Comparison of ENCODE assay signal across 25 cellular contexts in genomic region chr10:103021150-103021896, GRCh38.
DNase-seq lines count a peak whose midpoint lies in the region; ATAC-seq, FAIRE-seq and TF ChIP-seq lines count a peak whose summit lies in the region.
"Had no signal": no experiment of that assay in that cellular context is flagged by ENCODE, and none has a peak within 500 bp of the region (broad histone marks: within the 10 kb centered on the region; RNA-seq: fewer than 3 reads in every experiment).

No MANE protein-coding gene starts in this region.

- no peak for TF ChIP-seq EP300 in esophagus muscularis mucosa (IDR thresholded peaks at IDR 0.05)

- no peaks in the 10 kb centered on the region for H3K79me2 ChIP-seq in mesendoderm (ENCODE audit: control insufficient read depth, insufficient read depth, low read length)

- H3K4me1 Mint-ChIP-seq in activated CD4-positive, alpha-beta T cell treated with anti-CD3 and anti-CD28 coated beads, Interleukin-2, amount 10 ng/mL, durations not matched to agents 24 days and 14 days = no peaks in the 10 kb centered on the region
- H3K4me1 Mint-ChIP-seq: activated CD8-positive, alpha-beta memory T cell treated with anti-CD3 and anti-CD28 coated beads, Interleukin-2, amount 10 ng/mL, durations not matched to agents 7 days and 5 days had no signal

- H4K8ac ChIP-seq in mesendoderm (ENCODE audit: low read depth, low read length) = no peak overlapping the region

- H3K4me1 ChIP-seq in esophagus muscularis mucosa (peaks cover 0 to 17% (median 12%) of the 10 kb centered on the region in 4 donors), mesendoderm (ENCODE audit: control insufficient read depth, low read depth, low read length) (no peaks in the 10 kb centered on the region)
- H3K4me1 ChIP-seq: pancreas had no signal

- no peaks in the 10 kb centered on the region for H3K36me3 Mint-ChIP-seq in activated CD4-positive, alpha-beta T cell treated with anti-CD3 and anti-CD28 coated beads, Interleukin-2, amount 10 ng/mL, durations not matched to agents 24 days and 14 days (ENCODE audit: low read depth)
- H3K36me3 Mint-ChIP-seq: activated CD8-positive, alpha-beta memory T cell treated with anti-CD3 and anti-CD28 coated beads, Interleukin-2, amount 10 ng/mL, durations not matched to agents 7 days and 5 days had no signal

- TF ChIP-seq CTCF in esophagus muscularis mucosa (IDR thresholded peaks at IDR 0.05) = no peak

- no peak overlapping the region for H2BK120ac ChIP-seq in mesendoderm (ENCODE audit: low read depth, low read length)

- H3K4me2 ChIP-seq in mesendoderm (ENCODE audit: low read length) = no peak overlapping the region

- H3K27ac ChIP-seq in esophagus muscularis mucosa (replicated peaks in 1 of 4) (peak overlapping the region in 3 of 4 donors; percentile 30 to 46 (median 37)), mesendoderm (ENCODE audit: low read depth, low read length) (no peak overlapping the region)
- H3K27ac ChIP-seq: pancreas, VCaP had no signal

- H3K4ac ChIP-seq in mesendoderm (ENCODE audit: low read depth, low read length) = no peak overlapping the region

- no peaks in the 10 kb centered on the region for H3K79me1 ChIP-seq in mesendoderm (ENCODE audit: low read length)

- no peak overlapping the region for H4K5ac ChIP-seq in mesendoderm (ENCODE audit: low read length)

- no peaks in the 10 kb centered on the region for H3K9me3 ChIP-seq in esophagus muscularis mucosa
- H3K9me3 ChIP-seq: pancreas had no signal

- no peak for FAIRE-seq in H54 (lab: Jason Lieb, UNC)
- FAIRE-seq: G401.6, pancreas had no signal

- H3K27ac Mint-ChIP-seq in activated CD4-positive, alpha-beta T cell treated with anti-CD3 and anti-CD28 coated beads, Interleukin-2, amount 10 ng/mL, durations not matched to agents 24 days and 14 days = no peak overlapping the region
- H3K27ac Mint-ChIP-seq: activated CD8-positive, alpha-beta memory T cell treated with anti-CD3 and anti-CD28 coated beads, Interleukin-2, amount 10 ng/mL, durations not matched to agents 7 days and 5 days; activated T-cell treated with anti-CD3 and anti-CD28 coated beads, Interleukin-2, amount 50 U/mL, for 72 hours; CD8-positive, alpha-beta T cell; naive thymus-derived CD8-positive, alpha-beta T cell had no signal

- H3K36me3 ChIP-seq in esophagus muscularis mucosa (no peaks in the 10 kb centered on the region), mesendoderm (ENCODE audit: control insufficient read depth, insufficient read depth, low read length) (no peaks in the 10 kb centered on the region)
- H3K36me3 ChIP-seq: pancreas had no signal

- no peak for ATAC-seq in HG03280 (IDR thresholded peaks at IDR 0.05; ENCODE audit: unreplicated experiment)
- ATAC-seq: activated CD8-positive, alpha-beta memory T cell treated with anti-CD3 and anti-CD28 coated beads, Interleukin-2, amount 10 ng/mL, durations not matched to agents 7 days and 5 days; activated T-cell treated with anti-CD3 and anti-CD28 coated beads, Interleukin-2, amount 50 U/mL, for 72 hours; CD8-positive, alpha-beta T cell; naive thymus-derived CD8-positive, alpha-beta T cell; SK-N-SH treated with all-trans-retinoic acid at 6 μM for 48 hours; stimulated activated naive CD8-positive, alpha-beta T cell treated with anti-CD3 and anti-CD28 coated beads, Interleukin-15, Interleukin-2, amounts not matched to agents 100 U/mL and 50 U/mL, for 24 hours had no signal

- H3K23ac ChIP-seq in mesendoderm (ENCODE audit: low read length) = no peak overlapping the region

- no peak overlapping the region for H2BK5ac ChIP-seq in mesendoderm (ENCODE audit: low read length)

- H3K56ac ChIP-seq in mesendoderm (ENCODE audit: low read length) = no peak overlapping the region

- DNase-seq in SK-MEL-5 (ENCODE audit: low read depth, low spot score) (peak; percentile 3), esophagus muscularis mucosa (ENCODE audit: extremely low spot score) (no peak), mesendoderm (peak; percentile 44), H54 (ENCODE audit: insufficient read length, low spot score) (no peak), SHP77 (lab: John Stamatoyannopoulos, UW) (no peak)
- no peak for DNase-seq in activated CD4-positive, alpha-beta T cell treated with anti-CD3 and anti-CD28 coated beads, Interleukin-2, amount 10 ng/mL, durations not matched to agents 24 days and 14 days
- DNase-seq: activated CD4-positive, alpha-beta T cell treated with anti-CD3 and anti-CD28 coated beads, Interleukin-2, amount 50 U/mL, for 1 hour; activated CD8-positive, alpha-beta memory T cell treated with anti-CD3 and anti-CD28 coated beads, Interleukin-2, amount 10 ng/mL, durations not matched to agents 7 days and 5 days; activated naive CD4-positive, alpha-beta T cell treated with Interleukin-2 at 50 U/mL for 16 hours; activated T-cell treated with anti-CD3 and anti-CD28 coated beads, Interleukin-2, amount 50 U/mL, for 72 hours; CD8-positive, alpha-beta T cell; DMS153; glutamatergic neuron; midbrain; naive thymus-derived CD8-positive, alpha-beta T cell; NCI-H1694 treated with DMSO at 0.1 percent for 48 hours; NCI-H526; right cardiac atrium; RPMI8226; stimulated activated naive CD8-positive, alpha-beta T cell treated with anti-CD3 and anti-CD28 coated beads, Interleukin-15, Interleukin-2, amounts not matched to agents 100 U/mL and 50 U/mL, for 24 hours had no signal

- no peak overlapping the region for H2AK5ac ChIP-seq in mesendoderm (ENCODE audit: low read length)

- no peak overlapping the region for H3K9ac ChIP-seq in mesendoderm (ENCODE audit: low read length)

- 90% methylated on average over 18 of the region's 18 CpGs for WGBS in esophagus muscularis mucosa
- no CpG with 5 or more reads among the region's 18 CpGs for whole genome bisulfite sequencing in mesendoderm (ENCODE audit: extremely low coverage, insufficient coverage, low lambda C conversion rate)

- no peaks in the 10 kb centered on the region for H3K27me3 ChIP-seq in esophagus muscularis mucosa
- H3K27me3 ChIP-seq in mesendoderm (ENCODE audit: insufficient read depth, low read length, poor library complexity) = no peaks in the 10 kb centered on the region
- H3K27me3 ChIP-seq: pancreas had no signal

- in situ Hi-C loops in SK-MEL-5 (cut with HindIII; ENCODE audit: low pct_unique_long_range_greater_than_20kb, low sequenced_read_pairs) = no loop called here

- no peak overlapping the region for H3K18ac ChIP-seq in mesendoderm (ENCODE audit: low read length)

- no peak overlapping the region for H3K4me3 Mint-ChIP-seq in activated CD4-positive, alpha-beta T cell treated with anti-CD3 and anti-CD28 coated beads, Interleukin-2, amount 10 ng/mL, durations not matched to agents 24 days and 14 days
- H3K4me3 Mint-ChIP-seq: activated CD8-positive, alpha-beta memory T cell treated with anti-CD3 and anti-CD28 coated beads, Interleukin-2, amount 10 ng/mL, durations not matched to agents 7 days and 5 days; activated T-cell treated with anti-CD3 and anti-CD28 coated beads, Interleukin-2, amount 50 U/mL, for 72 hours; CD8-positive, alpha-beta T cell; naive thymus-derived CD8-positive, alpha-beta T cell had no signal

- H3K27me3 Mint-ChIP-seq in activated CD4-positive, alpha-beta T cell treated with anti-CD3 and anti-CD28 coated beads, Interleukin-2, amount 10 ng/mL, durations not matched to agents 24 days and 14 days = peaks cover 2% of the 10 kb centered on the region
- H3K27me3 Mint-ChIP-seq: activated CD8-positive, alpha-beta memory T cell treated with anti-CD3 and anti-CD28 coated beads, Interleukin-2, amount 10 ng/mL, durations not matched to agents 7 days and 5 days; naive thymus-derived CD8-positive, alpha-beta T cell had no signal

- intact Hi-C loops in esophagus muscularis mucosa (cut with DNase I) = no loop called here
- intact Hi-C loops in activated CD4-positive, alpha-beta T cell treated with anti-CD3 and anti-CD28 coated beads, Interleukin-2, amount 10 ng/mL, durations not matched to agents 24 days and 14 days (cut with micrococcal nuclease) = no loop called here

- H3K9me3 Mint-ChIP-seq in activated CD4-positive, alpha-beta T cell treated with anti-CD3 and anti-CD28 coated beads, Interleukin-2, amount 10 ng/mL, durations not matched to agents 24 days and 14 days = no peaks in the 10 kb centered on the region
- H3K9me3 Mint-ChIP-seq: activated T-cell treated with anti-CD3 and anti-CD28 coated beads, Interleukin-2, amount 50 U/mL, for 72 hours; CD8-positive, alpha-beta T cell; naive thymus-derived CD8-positive, alpha-beta T cell had no signal

- no peak for TF ChIP-seq POLR2A in esophagus muscularis mucosa (IDR thresholded peaks at IDR 0.05; ENCODE audit: low read depth)
- no peak for TF ChIP-seq POLR2A in H54 (IDR thresholded peaks at IDR 0.05; ENCODE audit: low read depth, low read length)

- H3K4me3 ChIP-seq in esophagus muscularis mucosa (no peak overlapping the region), mesendoderm (ENCODE audit: low read length) (no peak overlapping the region)
- H3K4me3 ChIP-seq: pancreas had no signal

- no peak overlapping the region for H2BK15ac ChIP-seq in mesendoderm (replicated peaks; ENCODE audit: low read depth)

Comparison
In these comparisons a context has a peak if more than half of its experiments do, and no peak if none do; other contexts are left out.
1. DNase-seq: peak in SK-MEL-5 (single experiment) and mesendoderm (single experiment); none in esophagus muscularis mucosa (single experiment), H54 (single experiment), SHP77 (0 of 2) and activated CD4-positive, alpha-beta T cell treated with anti-CD3 and anti-CD28 coated beads, Interleukin-2, amount 10 ng/mL, durations not matched to agents 24 days and 14 days (single experiment).